11 cellular contexts compared by ENCODE assay signal in the genomic region with DNA sequence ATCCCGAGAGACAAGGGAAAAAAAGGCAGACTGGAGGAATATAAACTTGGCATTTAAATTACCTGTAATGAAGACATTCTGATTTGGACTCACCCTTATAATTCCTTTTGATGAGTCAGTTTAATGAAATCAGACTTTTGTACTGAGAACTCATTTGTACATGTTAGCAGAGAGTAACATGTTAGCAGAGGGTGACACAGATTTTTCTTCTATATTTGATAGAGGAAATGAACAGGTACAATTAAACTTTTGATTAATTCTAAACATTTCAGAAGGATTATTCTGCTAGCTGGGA.
A peak's percentile ranks its signal among the peaks of the same experiment; 100 is the strongest.
DNase-seq lines count a peak whose midpoint lies in the region; ATAC-seq and TF ChIP-seq lines count a peak whose summit lies in the region.
"Had no signal": no experiment of that assay in that cellular context is flagged by ENCODE, and none has a peak within 500 bp of the region (broad histone marks: within the 10 kb centered on the region; RNA-seq: fewer than 3 reads in every experiment).

No MANE protein-coding gene starts in this region.

- H3K79me2 ChIP-seq in SK-N-SH (ENCODE audit: insufficient read depth), result no peaks in the 10 kb centered on the region

- peak overlapping the region; percentile 59 for H3K4me2 ChIP-seq in SK-N-SH

- H3K9me3 ChIP-seq in SK-N-SH, result no peaks in the 10 kb centered on the region
- H3K9me3 ChIP-seq in skeletal muscle tissue (ENCODE audit: control insufficient read depth in 3 of 3, low read length in 3 of 3), result no peaks in the 10 kb centered on the region
- no peaks in the 10 kb centered on the region for H3K9me3 ChIP-seq in lower lobe of right lung
- H3K9me3 ChIP-seq: pancreas had no signal

- CTCF ChIA-PET in SK-N-SH (lab: Yijun Ruan, JAX), result interaction anchor here (0.9 to 7.0 kb wide), 24 partner anchors 11 to 565 kb away, joined by 3 to 149 read pairs (median 4); a partner anchor contains a TSS

- no peak for TF ChIP-seq RAD21 in SK-N-SH (IDR thresholded peaks at IDR 0.05; ENCODE audit: low read length)

- H3K36me3 ChIP-seq in SK-N-SH (replicated peaks in 1 of 2; ENCODE audit: control insufficient read depth in 1 of 2, insufficient read depth in 2 of 2, low read length in 1 of 2) (no peaks in the 10 kb centered on the region), skeletal muscle tissue (ENCODE audit: control insufficient read depth in 3 of 3, insufficient read depth in 3 of 3, low read length in 3 of 3) (peaks cover 0 to 2% (median 0%) of the 10 kb centered on the region in 3 donors), lower lobe of right lung (no peaks in the 10 kb centered on the region)
- H3K36me3 ChIP-seq: pancreas had no signal

- H3K4me3 ChIP-seq in SK-N-SH (ENCODE audit: low read depth in 2 of 2, low read length in 1 of 2), result no peak overlapping the region
- no peak overlapping the region for H3K4me3 ChIP-seq in fibroblast of mammary gland (ENCODE audit: control insufficient read depth, low read depth, low read length)
- H3K4me3 ChIP-seq in skeletal muscle tissue (ENCODE audit: low read length in 3 of 3), result no peak overlapping the region
- H3K4me3 ChIP-seq in lower lobe of right lung, result no peak overlapping the region
- H3K4me3 ChIP-seq: lung, pancreas had no signal

- TF ChIP-seq CTCF in HFFc6 (IDR thresholded peaks at IDR 0.05) (no peak), SK-N-SH (IDR thresholded peaks at IDR 0.05) (no peak), fibroblast of mammary gland (conservative IDR thresholded peaks at IDR 0.05; ENCODE audit: control insufficient read depth, insufficient read depth, low read depth, low read length) (no peak), lower lobe of right lung (IDR thresholded peaks at IDR 0.05) (no peak)

- 0 out of 2 replicates have a peak, but pooled peaks cover 1% of the 10 kb centered on the region for H3K36me3 Mint-ChIP-seq in HFFc6 (ENCODE audit: low read depth)

- intact Hi-C loops in lower lobe of right lung (cut with DNase I), result no loop called here

- in situ Hi-C loops in G401 (cut with HindIII; ENCODE audit: low sequenced_read_pairs), result no loop called here

- H3K9me2 ChIP-seq in SK-N-SH, result no peaks in the 10 kb centered on the region

- 60% methylated on average over 1 of the region's 1 CpG for WGBS in SK-N-SH (ENCODE audit: low lambda C conversion rate)

- peak overlapping the region; percentile 87 for H3K27ac Mint-ChIP-seq in HFFc6

- H3K9ac ChIP-seq in SK-N-SH, result peak overlapping the region; percentile 26; the same call in 1 of the 2 replicates
- H3K9ac ChIP-seq in skeletal muscle tissue (ENCODE audit: low read depth in 1 of 3, low read length in 3 of 3), result no peak overlapping the region

- H4K20me1 ChIP-seq in SK-N-SH (ENCODE audit: insufficient read depth), result no peaks in the 10 kb centered on the region

- no peak overlapping the region for H2AFZ ChIP-seq in SK-N-SH (ENCODE audit: low read depth)

- ATAC-seq in lower lobe of right lung (no peak), GM21381 (IDR thresholded peaks at IDR 0.05; ENCODE audit: unreplicated experiment) (no peak)

- peaks cover 41% of the 10 kb centered on the region for H3K4me1 Mint-ChIP-seq in HFFc6 (ENCODE audit: low read depth)

- H3K27me3 Mint-ChIP-seq in HFFc6 (ENCODE audit: insufficient read depth), result peaks cover 2% of the 10 kb centered on the region; the same call in 1 of the 2 replicates
- H3K27me3 Mint-ChIP-seq: activated naive CD8-positive, alpha-beta T cell treated with anti-CD3 and anti-CD28 coated beads, Interleukin-2, amount 50 U/mL, for 24 hours had no signal

- H3K4me1 ChIP-seq in SK-N-SH (ENCODE audit: control insufficient read depth in 1 of 2, insufficient read depth in 2 of 2, low read depth in 1 of 2, low read length in 1 of 2), result peaks cover 0 to 30% of the 10 kb centered on the region in 2 experiments; a peak in 1 of 4 replicates
- H3K4me1 ChIP-seq in skeletal muscle tissue (ENCODE audit: control insufficient read depth in 3 of 3, insufficient read depth in 3 of 3, low read length in 3 of 3), result peaks cover 0 to 5% (median 0%) of the 10 kb centered on the region in 3 donors
- peaks cover 16% of the 10 kb centered on the region for H3K4me1 ChIP-seq in lower lobe of right lung
- H3K4me1 ChIP-seq: pancreas had no signal

- POLR2A ChIA-PET in SK-N-SH (lab: Yijun Ruan, JAX), result no interaction called here

- peak overlapping the region; percentile 77 for H3K4me3 Mint-ChIP-seq in HFFc6
- H3K4me3 Mint-ChIP-seq: activated naive CD8-positive, alpha-beta T cell treated with anti-CD3 and anti-CD28 coated beads, Interleukin-2, amount 50 U/mL, for 24 hours had no signal

- DNase-seq in HFFc6, result no peak
- DNase-seq in SK-N-SH, result no peak
- peak; percentile 31 for DNase-seq in fibroblast of mammary gland (ENCODE audit: low read depth)
- DNase-seq in lower lobe of right lung, result no peak
- no peak for DNase-seq in G401 (ENCODE audit: low spot score)
- no peak for DNase-seq in hepatic stellate cell (ENCODE audit: low spot score)

- H3F3A ChIP-seq in SK-N-SH (replicated peaks; ENCODE audit: insufficient read depth), result peaks cover 22% of the 10 kb centered on the region

- H3K27me3 ChIP-seq in SK-N-SH (ENCODE audit: insufficient read depth) (no peaks in the 10 kb centered on the region), skeletal muscle tissue (ENCODE audit: control insufficient read depth in 3 of 3, insufficient read depth in 3 of 3, low read length in 3 of 3) (no peaks in the 10 kb centered on the region), lower lobe of right lung (ENCODE audit: low read depth) (no peaks in the 10 kb centered on the region)
- H3K27me3 ChIP-seq: pancreas had no signal

- H3K27ac ChIP-seq in SK-N-SH (ENCODE audit: low read depth in 2 of 2, low read length in 1 of 2) (peak overlapping the region in 1 of 2 experiments; percentile 82; a peak in 2 of 4 replicates), skeletal muscle tissue (ENCODE audit: low read depth, low read length) (peak overlapping the region; percentile 38), lower lobe of right lung (no peak overlapping the region)
- H3K27ac ChIP-seq: pancreas had no signal

- no peaks in the 10 kb centered on the region for H3K9me3 Mint-ChIP-seq in HFFc6
- H3K9me3 Mint-ChIP-seq: activated naive CD8-positive, alpha-beta T cell treated with anti-CD3 and anti-CD28 coated beads, Interleukin-2, amount 50 U/mL, for 24 hours had no signal

- TF ChIP-seq EP300 in SK-N-SH (IDR thresholded peaks at IDR 0.05; ENCODE audit: borderline replicate concordance in 1 of 2, low read depth in 1 of 2, low read length in 1 of 2), result no peak

TF ChIP-seq in SK-N-SH, 30 proteins besides CTCF, POLR2A, EP300 and RAD21:
- TF ChIP-seq TEAD4 (IDR thresholded peaks at IDR 0.05; ENCODE audit: borderline replicate concordance, insufficient read depth) (no peak), TCF12 (IDR thresholded peaks at IDR 0.05) (no peak), FOXJ3 (CRISPR knock-in tag; IDR thresholded peaks at IDR 0.05) (no peak), FOSL2 (IDR thresholded peaks at IDR 0.05; ENCODE audit: borderline replicate concordance, low read depth) (no peak), MXI1 (IDR thresholded peaks at IDR 0.05; ENCODE audit: low read depth, low read length) (no peak), GATA2 (CRISPR knock-in tag; IDR thresholded peaks at IDR 0.05) (no peak), EZH2phosphoT487 (IDR thresholded peaks at IDR 0.05; ENCODE audit: borderline replicate concordance, low read depth) (no peak)
- TF ChIP-seq, protein P1, sequence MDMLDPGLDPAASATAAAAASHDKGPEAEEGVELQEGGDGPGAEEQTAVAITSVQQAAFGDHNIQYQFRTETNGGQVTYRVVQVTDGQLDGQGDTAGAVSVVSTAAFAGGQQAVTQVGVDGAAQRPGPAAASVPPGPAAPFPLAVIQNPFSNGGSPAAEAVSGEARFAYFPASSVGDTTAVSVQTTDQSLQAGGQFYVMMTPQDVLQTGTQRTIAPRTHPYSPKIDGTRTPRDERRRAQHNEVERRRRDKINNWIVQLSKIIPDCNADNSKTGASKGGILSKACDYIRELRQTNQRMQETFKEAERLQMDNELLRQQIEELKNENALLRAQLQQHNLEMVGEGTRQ (IDR thresholded peaks at IDR 0.05; ENCODE audit: borderline replicate concordance, low read depth, low read length), result no peak
- TF ChIP-seq, protein P2, sequence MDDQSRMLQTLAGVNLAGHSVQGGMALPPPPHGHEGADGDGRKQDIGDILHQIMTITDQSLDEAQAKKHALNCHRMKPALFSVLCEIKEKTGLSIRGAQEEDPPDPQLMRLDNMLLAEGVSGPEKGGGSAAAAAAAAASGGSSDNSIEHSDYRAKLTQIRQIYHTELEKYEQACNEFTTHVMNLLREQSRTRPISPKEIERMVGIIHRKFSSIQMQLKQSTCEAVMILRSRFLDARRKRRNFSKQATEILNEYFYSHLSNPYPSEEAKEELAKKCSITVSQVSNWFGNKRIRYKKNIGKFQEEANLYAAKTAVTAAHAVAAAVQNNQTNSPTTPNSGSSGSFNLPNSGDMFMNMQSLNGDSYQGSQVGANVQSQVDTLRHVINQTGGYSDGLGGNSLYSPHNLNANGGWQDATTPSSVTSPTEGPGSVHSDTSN (IDR thresholded peaks at IDR 0.05), result no peak
